Comparison of ENCODE assay signal across 23 cellular contexts in genomic region chr1:34452451-34452850, GRCh38.
DNase-seq lines count a peak whose midpoint lies in the region; ATAC-seq, FAIRE-seq and TF ChIP-seq lines count a peak whose summit lies in the region.
"Had no signal": no experiment of that assay in that cellular context is flagged by ENCODE, and none has a peak within 500 bp of the region (broad histone marks: within the 10 kb centered on the region; RNA-seq: fewer than 3 reads in every experiment).

No MANE protein-coding gene starts in this region.

- H3K9me3 ChIP-seq in HEK293 (ENCODE audit: control insufficient read depth, insufficient read depth, low read depth, low read length) = no peaks in the 10 kb centered on the region
- H3K9me3 ChIP-seq: A549; BLaER1 treated with 17β-estradiol and CSF1 and Interleukin-3, amounts not matched to agents 10 nM and 100 nM; Caco-2 had no signal

- H3K36me3 ChIP-seq in HEK293 (ENCODE audit: control insufficient read depth in 2 of 2, insufficient read depth in 1 of 2, low read length in 2 of 2) = no peaks in the 10 kb centered on the region
- no peaks in the 10 kb centered on the region for H3K36me3 ChIP-seq in bronchial epithelial cell (ENCODE audit: control insufficient read depth, insufficient read depth, low read length)
- H3K36me3 ChIP-seq: BLaER1 treated with 17β-estradiol and CSF1 and Interleukin-3, amounts not matched to agents 10 nM and 100 nM had no signal

- POLR2A ChIA-PET in HEK293 (lab: Yijun Ruan, JAX) = no interaction called here

- no peaks in the 10 kb centered on the region for H3K4me1 ChIP-seq in HEK293 (ENCODE audit: control insufficient read depth, insufficient read depth, low read length)
- H3K4me1 ChIP-seq: A549; BLaER1 treated with 17β-estradiol and CSF1 and Interleukin-3, amounts not matched to agents 10 nM and 100 nM; Caco-2 had no signal

- CTCF ChIA-PET in HEK293 (lab: Yijun Ruan, JAX) = no interaction called here

- no peaks in the 10 kb centered on the region for H3K27me3 ChIP-seq in bronchial epithelial cell (ENCODE audit: control insufficient read depth, insufficient read depth, low read length)
- H3K27me3 ChIP-seq: BLaER1 treated with 17β-estradiol and CSF1 and Interleukin-3, amounts not matched to agents 10 nM and 100 nM had no signal

- no peak for TF ChIP-seq CTCF in HEK293 (tag by site-specific recombination; IDR thresholded peaks at IDR 0.05)
- no peak for TF ChIP-seq CTCF in bronchial epithelial cell (IDR thresholded peaks at IDR 0.05; ENCODE audit: insufficient read depth, low read length, severe bottlenecking)
- no peak for TF ChIP-seq CTCF in foreskin fibroblast (IDR thresholded peaks at IDR 0.05; ENCODE audit: low read depth, low read length)

- H3K4me3 ChIP-seq in HEK293 (ENCODE audit: low read depth, low read length) (no peak overlapping the region), bronchial epithelial cell (ENCODE audit: low read depth, low read length) (no peak overlapping the region), foreskin fibroblast (ENCODE audit: low read depth in 1 of 2, low read length in 2 of 2) (no peak overlapping the region)
- H3K4me3 ChIP-seq: A549; BLaER1 treated with 17β-estradiol and CSF1 and Interleukin-3, amounts not matched to agents 10 nM and 100 nM had no signal

- peak; percentile 75 for FAIRE-seq in bronchial epithelial cell (lab: Jason Lieb, UNC)
- FAIRE-seq in urothelium cell line (lab: Jason Lieb, UNC) = peak; percentile 61
- FAIRE-seq: A549, D721Med, G401.6, GM12891, GM18507 had no signal

- ATAC-seq in GM21526 (IDR thresholded peaks at IDR 0.05; ENCODE audit: low FRiP score, unreplicated experiment) (no peak), HG02571 (IDR thresholded peaks at IDR 0.05; ENCODE audit: unreplicated experiment) (no peak)
- ATAC-seq: A549; CD8-positive, alpha-beta T cell had no signal

- no peak for DNase-seq in bronchial epithelial cell (ENCODE audit: low read depth)
- peak; percentile 16 for DNase-seq in iPS-NIHi7 (ENCODE audit: extremely low spot score)
- no peak for DNase-seq in urothelium cell line (ENCODE audit: low spot score)
- DNase-seq in NCI-H1436 (lab: John Stamatoyannopoulos, UW) = no peak
- DNase-seq in foreskin fibroblast = no peak
- DNase-seq: AML-193; Caco-2; Calu3; CD4-positive, alpha-beta T cell; CD8-positive, alpha-beta T cell; DMS79 treated with DMSO at 0.1 percent for 48 hours; GF-D8 had no signal

- H3K27ac ChIP-seq in HEK293 (ENCODE audit: extremely low read depth, low read depth, low read length) = no peak overlapping the region
- H3K27ac ChIP-seq: 22Rv1; A549; BLaER1 treated with 17β-estradiol and CSF1 and Interleukin-3, amounts not matched to agents 10 nM and 100 nM; C4-2B had no signal

TF ChIP-seq in HEK293, 187 proteins besides CTCF, POLR2A, EP300 and RAD21:
- TF ChIP-seq ZBTB11 (tag by site-specific recombination; conservative IDR thresholded peaks at IDR 0.05; ENCODE audit: low read depth) (peak; percentile 60), ZNF843 (tag by site-specific recombination; IDR thresholded peaks at IDR 0.05) (no peak), ZNF626 (tag by site-specific recombination; IDR thresholded peaks at IDR 0.05) (no peak)
